15 cellular contexts compared by ENCODE assay signal in genomic region chr6:33676416-33677152, GRCh38. TPM values are rescaled to one million over a fixed set of nuclear protein-coding genes. Genes with fewer than 3 reads are reported as not detected.
A peak's percentile ranks its signal among the peaks of the same experiment; 100 is the strongest.
DNase-seq lines count a peak whose midpoint lies in the region; ATAC-seq, FAIRE-seq and TF ChIP-seq lines count a peak whose summit lies in the region.
"Had no signal": no experiment of that assay in that cellular context is flagged by ENCODE, and none has a peak within 500 bp of the region (broad histone marks: within the 10 kb centered on the region; RNA-seq: fewer than 3 reads in every experiment).

No MANE protein-coding gene starts in this region.

- H3K9ac ChIP-seq in BLaER1 = no peak overlapping the region
- no peak overlapping the region for H3K9ac ChIP-seq in endothelial cell of umbilical vein (replicated peaks; ENCODE audit: extremely low read depth, insufficient read depth, low read length)

- no peaks in the 10 kb centered on the region for H4K20me1 ChIP-seq in BLaER1
- no peaks in the 10 kb centered on the region for H4K20me1 ChIP-seq in endothelial cell of umbilical vein (replicated peaks; ENCODE audit: control insufficient read depth, extremely low read depth, insufficient read depth, low read length)
- no peaks in the 10 kb centered on the region for H4K20me1 ChIP-seq in osteoblast (ENCODE audit: insufficient read depth, low read length)

- no peaks in the 10 kb centered on the region for H3K9me1 ChIP-seq in endothelial cell of umbilical vein (replicated peaks; ENCODE audit: control insufficient read depth, extremely low read depth, insufficient read depth, low read length)

- H3K9me3 ChIP-seq in BLaER1 = no peaks in the 10 kb centered on the region
- no peaks in the 10 kb centered on the region for H3K9me3 ChIP-seq in endothelial cell of umbilical vein (replicated peaks; ENCODE audit: control insufficient read depth, insufficient read depth, low read length)
- no peaks in the 10 kb centered on the region for H3K9me3 ChIP-seq in osteoblast (ENCODE audit: low read depth, low read length)
- H3K9me3 ChIP-seq: Peyer's patch had no signal

- TF ChIP-seq POLR2A in endothelial cell of umbilical vein (IDR thresholded peaks at IDR 0.05; ENCODE audit: low read depth, low read length) = no peak

- H2AFZ ChIP-seq in endothelial cell of umbilical vein (ENCODE audit: low read depth, low read length) = no peak overlapping the region
- H2AFZ ChIP-seq in osteoblast (ENCODE audit: low read length) = no peak overlapping the region

- H3K4me1 ChIP-seq in BLaER1 (peaks cover 83% of the 10 kb centered on the region), endothelial cell of umbilical vein (ENCODE audit: control insufficient read depth, extremely low read depth, insufficient read depth, low read length) (peaks cover 25% of the 10 kb centered on the region), osteoblast (ENCODE audit: insufficient read depth, low read length) (peaks cover 40% of the 10 kb centered on the region)
- H3K4me1 ChIP-seq: Peyer's patch had no signal

- H3K79me2 ChIP-seq in endothelial cell of umbilical vein (ENCODE audit: control insufficient read depth, insufficient read depth, low read length) = no peaks in the 10 kb centered on the region
- H3K79me2 ChIP-seq in osteoblast (ENCODE audit: insufficient read depth, low read length) = no peaks in the 10 kb centered on the region

- no TSS peak for BruUV-seq in endothelial cell of umbilical vein (replicated peaks; lab: Mats Ljungman, UMichigan)

- ATAC-seq in HG02938 (IDR thresholded peaks at IDR 0.05; ENCODE audit: unreplicated experiment) = no peak
- ATAC-seq: CD8-positive, alpha-beta T cell had no signal

- dilution Hi-C loops in endothelial cell of umbilical vein (cut with MboI; ENCODE audit: extremely low pct_ligation_motif_present, low sequenced_read_pairs) = no loop called here

- intact Hi-C loops in endothelial cell of umbilical vein (cut with micrococcal nuclease) = no loop called here

- peaks cover 77% of the 10 kb centered on the region for H3K36me3 ChIP-seq in BLaER1
- H3K36me3 ChIP-seq in endothelial cell of umbilical vein (ENCODE audit: control insufficient read depth in 2 of 2, extremely low read depth in 1 of 2, insufficient read depth in 2 of 2, low read length in 2 of 2) = peaks cover 8 to 23% of the 10 kb centered on the region in 2 experiments
- peaks cover 28% of the 10 kb centered on the region for H3K36me3 ChIP-seq in osteoblast (ENCODE audit: insufficient read depth, low read length)

- no peak for TF ChIP-seq CTCF in RWPE1 (conservative IDR thresholded peaks at IDR 0.05; ENCODE audit: low read depth)
- no peak for TF ChIP-seq CTCF in endothelial cell of umbilical vein (IDR thresholded peaks at IDR 0.05; ENCODE audit: extremely low read depth in 1 of 2, insufficient read depth in 1 of 2, low read depth in 1 of 2, low read length in 2 of 2)
- no peak for TF ChIP-seq CTCF in osteoblast (IDR thresholded peaks at IDR 0.05; ENCODE audit: extremely low read depth, low read depth, low read length)

- H3K27ac ChIP-seq in BLaER1 (peak overlapping the region; percentile 49; the same call in 1 of the 2 replicates), RWPE1 (peak overlapping the region; percentile 62), endothelial cell of umbilical vein (ENCODE audit: insufficient read depth, low read depth, low read length) (peak overlapping the region; percentile 38), osteoblast (ENCODE audit: low read depth, low read length) (peak overlapping the region; percentile 40)
- H3K27ac ChIP-seq: Peyer's patch had no signal

- peak; percentile 15 for FAIRE-seq in endothelial cell of umbilical vein (lab: Jason Lieb, UNC)
- FAIRE-seq: H54 had no signal

- CTCF ChIA-PET in RWPE1 (lab: Yijun Ruan, JAX) (no interaction called here), endothelial cell of umbilical vein (lab: Charles Lee) (interaction anchor here (1.2 to 2.1 kb wide), 2 partner anchors 24 to 87 kb away, joined by 4 to 5 read pairs; no protein-coding TSS in a partner anchor)

- peak overlapping the region; percentile 75 for H3K4me2 ChIP-seq in BLaER1
- H3K4me2 ChIP-seq in endothelial cell of umbilical vein (ENCODE audit: insufficient read depth, low read length) = no peak overlapping the region
- peak overlapping the region; percentile 24 for H3K4me2 ChIP-seq in osteoblast (ENCODE audit: insufficient read depth, low read length)

- H3K4me3 ChIP-seq in BLaER1 = no peak overlapping the region
- no peak overlapping the region for H3K4me3 ChIP-seq in endothelial cell of umbilical vein (replicated peaks in 1 of 3; ENCODE audit: insufficient read depth in 1 of 3, low read depth in 1 of 3, low read length in 3 of 3)
- H3K4me3 ChIP-seq in osteoblast (ENCODE audit: insufficient read depth, low read length) = peak overlapping the region; percentile 10
- H3K4me3 ChIP-seq: Peyer's patch had no signal

- DNase-seq in RWPE1 (ENCODE audit: low spot score) (no peak), endothelial cell of umbilical vein (ENCODE audit: low read depth, low spot score) (no peak), osteoblast (ENCODE audit: insufficient read length, low spot score, missing footprints) (peak; percentile 78), LoVo (ENCODE audit: low spot score) (no peak), Ammon's horn (ENCODE audit: low spot score) (no peak)
- DNase-seq: CD8-positive, alpha-beta T cell; Karpas-422; NCI-H1930; NCI-H2171; NCI-H774; Peyer's patch; SHP77 had no signal

- POLR2A ChIA-PET in RWPE1 (lab: Yijun Ruan, JAX; ENCODE audit: low non-redundant PET) = no interaction called here
- POLR2A ChIA-PET in endothelial cell of umbilical vein (lab: Charles Lee) = no interaction called here

- no peaks in the 10 kb centered on the region for H3K27me3 ChIP-seq in BLaER1
- H3K27me3 ChIP-seq in endothelial cell of umbilical vein (ENCODE audit: control insufficient read depth in 2 of 2, insufficient read depth in 2 of 2, low read length in 2 of 2) = no peaks in the 10 kb centered on the region
- no peaks in the 10 kb centered on the region for H3K27me3 ChIP-seq in osteoblast (ENCODE audit: insufficient read depth, low read length)
- H3K27me3 ChIP-seq: Peyer's patch had no signal

TF ChIP-seq in endothelial cell of umbilical vein, 7 proteins besides CTCF, POLR2A, EP300 and RAD21:
- no peak for TF ChIP-seq JUN (IDR thresholded peaks at IDR 0.05; ENCODE audit: borderline replicate concordance, insufficient read depth, insufficient read length, low read depth)
- no peak for TF ChIP-seq MAX (IDR thresholded peaks at IDR 0.05; ENCODE audit: insufficient read depth, insufficient read length)
- no peak for TF ChIP-seq POLR2AphosphoS5 (IDR thresholded peaks at IDR 0.05; ENCODE audit: insufficient read depth, low read depth, low read length)
- no peak for TF ChIP-seq FOS (IDR thresholded peaks at IDR 0.05; ENCODE audit: borderline replicate concordance, insufficient read depth, low read length)
- TF ChIP-seq MYC (IDR thresholded peaks at IDR 0.05; ENCODE audit: low read depth, low read length) = no peak
- no peak for TF ChIP-seq EZH2 (IDR thresholded peaks at IDR 0.05; ENCODE audit: borderline replicate concordance, low read depth, low read length, severe bottlenecking)
- TF ChIP-seq GATA2 (IDR thresholded peaks at IDR 0.05; ENCODE audit: insufficient read depth, insufficient read length, low read depth, low read length) = no peak
TF ChIP-seq in endothelial cell of umbilical vein: peak in this region for 0.

RNA-seq across cellular contexts. Expression of gene UQCC2, which starts 34.9 kb away (rescaled TPM):
- total RNA-seq in endothelial cell of umbilical vein = 91.5 and 95.3 TPM in 2 replicates
- 46.3 and 52.1 TPM in 2 replicates for polyA plus RNA-seq in endothelial cell of umbilical vein
- 52.0 and 53.8 TPM in 2 replicates for polyA plus RNA-seq in endothelial cell of umbilical vein (2011; cell fraction: cytosol; rRNA removed)
- polyA plus RNA-seq in endothelial cell of umbilical vein (2011; cell fraction: nucleus; rRNA removed) = 30.2 and 30.6 TPM in 2 replicates
- 115 and 117 TPM in 2 replicates for polyA plus RNA-seq in endothelial cell of umbilical vein (2012)
- polyA minus RNA-seq in endothelial cell of umbilical vein = 17.2 and 25.5 TPM in 2 replicates
- polyA minus RNA-seq in endothelial cell of umbilical vein (2011; cell fraction: cytosol; rRNA and poly(A)+ RNA removed) = 35.3 TPM
- 6.7 and 8.2 TPM in 2 replicates for polyA minus RNA-seq in endothelial cell of umbilical vein (2011; cell fraction: nucleus; rRNA and poly(A)+ RNA removed)
- total RNA-seq in osteoblast = 15.2 and 20.0 TPM in 2 replicates

RNA-seq across cellular contexts. Expression of gene ITPR3, which starts 55.5 kb away (rescaled TPM):
- total RNA-seq in endothelial cell of umbilical vein = 40.5 and 52.2 TPM in 2 replicates
- 28.8 and 31.9 TPM in 2 replicates for polyA plus RNA-seq in endothelial cell of umbilical vein
- polyA plus RNA-seq in endothelial cell of umbilical vein (2011; cell fraction: cytosol; rRNA removed) = 21.2 and 23.9 TPM in 2 replicates
- 168 and 176 TPM in 2 replicates for polyA plus RNA-seq in endothelial cell of umbilical vein (2011; cell fraction: nucleus; rRNA removed)
- polyA plus RNA-seq in endothelial cell of umbilical vein (2012) = 31.8 and 34.2 TPM in 2 replicates
- 46.8 and 51.3 TPM in 2 replicates for polyA minus RNA-seq in endothelial cell of umbilical vein
- polyA minus RNA-seq in endothelial cell of umbilical vein (2011; cell fraction: cytosol; rRNA and poly(A)+ RNA removed) = 53.1 TPM
- 40.9 and 48.2 TPM in 2 replicates for polyA minus RNA-seq in endothelial cell of umbilical vein (2011; cell fraction: nucleus; rRNA and poly(A)+ RNA removed)
- 46.7 and 52.2 TPM in 2 replicates for total RNA-seq in osteoblast
